ENCODE assay signal across 9 cellular contexts in genomic region chrX:53239474-53239873, GRCh38. TPM values are rescaled to one million over a fixed set of nuclear protein-coding genes. Genes with fewer than 3 reads are reported as not detected.
DNase-seq lines count a peak whose midpoint lies in the region; ATAC-seq and TF ChIP-seq lines count a peak whose summit lies in the region.
"Had no signal": no experiment of that assay in that cellular context is flagged by ENCODE, and none has a peak within 500 bp of the region (broad histone marks: within the 10 kb centered on the region; RNA-seq: fewer than 3 reads in every experiment).

No MANE protein-coding gene starts in this region.

- peak; percentile 23 for DNase-seq in natural killer cell treated with Interleukin-12 subunit alpha and Interleukin-12 subunit beta and Interleukin-15 and Interleukin-18, amount 100 ng/mL, for 72 hours (ENCODE audit: low spot score)
- DNase-seq in natural killer cell = no peak
- DNase-seq in SW480 (ENCODE audit: low spot score) = peak; percentile 16
- peak; percentile 22 for DNase-seq in endothelial cell (ENCODE audit: low spot score)
- DNase-seq in NK-92 treated with Interleukin-12 subunit alpha and Interleukin-12 subunit beta, amount 100 ng/mL, for 24 hours (lab: John Stamatoyannopoulos, UW) = no peak
- DNase-seq in D341Med (ENCODE audit: low spot score) = no peak
- DNase-seq in NCI-H1105 (lab: John Stamatoyannopoulos, UW) = no peak
- DNase-seq: dermis blood vessel endothelial cell had no signal

- H3K4me3 Mint-ChIP-seq in natural killer cell treated with Interleukin-12 subunit alpha and Interleukin-12 subunit beta and Interleukin-15 and Interleukin-18, amount 100 ng/mL, for 72 hours = no peak overlapping the region
- H3K4me3 Mint-ChIP-seq in natural killer cell = no peak overlapping the region
- H3K4me3 Mint-ChIP-seq in endothelial cell (ENCODE audit: unreplicated experiment) = no peak overlapping the region

- no peak for ATAC-seq in natural killer cell treated with Interleukin-12 subunit alpha and Interleukin-12 subunit beta and Interleukin-15 and Interleukin-18, amount 100 ng/mL, for 72 hours
- ATAC-seq in natural killer cell = no peak
- ATAC-seq in GM21528 (IDR thresholded peaks at IDR 0.05; ENCODE audit: low FRiP score, unreplicated experiment) = no peak

- TF ChIP-seq CTCF in natural killer cell (IDR thresholded peaks at IDR 0.05) (no peak), endothelial cell (IDR thresholded peaks at IDR 0.05; ENCODE audit: unreplicated experiment) (no peak)

- H3K27ac Mint-ChIP-seq in natural killer cell treated with Interleukin-12 subunit alpha and Interleukin-12 subunit beta and Interleukin-15 and Interleukin-18, amount 100 ng/mL, for 72 hours = no peak overlapping the region
- no peak overlapping the region for H3K27ac Mint-ChIP-seq in natural killer cell
- no peak overlapping the region for H3K27ac Mint-ChIP-seq in endothelial cell (ENCODE audit: unreplicated experiment)

- H3K27me3 Mint-ChIP-seq in natural killer cell treated with Interleukin-12 subunit alpha and Interleukin-12 subunit beta and Interleukin-15 and Interleukin-18, amount 100 ng/mL, for 72 hours = peaks cover 0 to 7% of the 10 kb centered on the region in 2 donors
- H3K27me3 Mint-ChIP-seq in natural killer cell (ENCODE audit: low read depth in 2 of 2) (no peaks in the 10 kb centered on the region), endothelial cell (ENCODE audit: unreplicated experiment) (peaks cover 4% of the 10 kb centered on the region)

- peaks cover 0 to 7% of the 10 kb centered on the region in 2 donors for H3K4me1 Mint-ChIP-seq in natural killer cell treated with Interleukin-12 subunit alpha and Interleukin-12 subunit beta and Interleukin-15 and Interleukin-18, amount 100 ng/mL, for 72 hours (ENCODE audit: low read depth in 2 of 2)
- H3K4me1 Mint-ChIP-seq in natural killer cell = peaks cover 0 to 9% of the 10 kb centered on the region in 2 donors
- no peaks in the 10 kb centered on the region for H3K4me1 Mint-ChIP-seq in endothelial cell (ENCODE audit: unreplicated experiment)

- no peaks in the 10 kb centered on the region for H3K36me3 Mint-ChIP-seq in natural killer cell treated with Interleukin-12 subunit alpha and Interleukin-12 subunit beta and Interleukin-15 and Interleukin-18, amount 100 ng/mL, for 72 hours
- H3K36me3 Mint-ChIP-seq in natural killer cell = no peaks in the 10 kb centered on the region
- H3K36me3 Mint-ChIP-seq in endothelial cell (ENCODE audit: low read depth, unreplicated experiment) = peaks cover 13% of the 10 kb centered on the region

- intact Hi-C loops in natural killer cell (cut with micrococcal nuclease) = no loop called here

- no peaks in the 10 kb centered on the region for H3K9me3 Mint-ChIP-seq in natural killer cell treated with Interleukin-12 subunit alpha and Interleukin-12 subunit beta and Interleukin-15 and Interleukin-18, amount 100 ng/mL, for 72 hours
- H3K9me3 Mint-ChIP-seq in natural killer cell (no peaks in the 10 kb centered on the region), endothelial cell (ENCODE audit: unreplicated experiment) (no peaks in the 10 kb centered on the region)

RNA-seq across cellular contexts. Expression of gene KDM5C, which starts 14.5 kb away (rescaled TPM):
- 100 to 1,000 TPM; 129 to 197 TPM for total RNA-seq in natural killer cell treated with Interleukin-12 subunit alpha and Interleukin-12 subunit beta and Interleukin-15 and Interleukin-18, amount 100 ng/mL, for 72 hours
- total RNA-seq in natural killer cell = 100 to 1,000 TPM; 191 to 307 (median 196) TPM
- total RNA-seq in endothelial cell (ENCODE audit: unreplicated experiment) = 132 TPM

RNA-seq across cellular contexts. Expression of gene IQSEC2, which starts 41.9 kb away (rescaled TPM):
- total RNA-seq in natural killer cell treated with Interleukin-12 subunit alpha and Interleukin-12 subunit beta and Interleukin-15 and Interleukin-18, amount 100 ng/mL, for 72 hours = under 1 TPM; 0.48 to 0.86 TPM
- total RNA-seq in natural killer cell (1 to 10 TPM; 3.5 to 3.9 (median 3.7) TPM), endothelial cell (ENCODE audit: unreplicated experiment) (38.9 TPM)

Comparison
In these comparisons a context has a peak if more than half of its experiments do, and no peak if none do; other contexts are left out.
1. DNase-seq: peak in natural killer cell treated with Interleukin-12 subunit alpha and Interleukin-12 subunit beta and Interleukin-15 and Interleukin-18, amount 100 ng/mL, for 72 hours (single experiment), SW480 (single experiment) and endothelial cell (single experiment); none in natural killer cell (single experiment), NK-92 treated with Interleukin-12 subunit alpha and Interleukin-12 subunit beta, amount 100 ng/mL, for 24 hours (single experiment), D341Med (single experiment) and NCI-H1105 (single experiment).